17 cellular contexts compared by ENCODE assay signal in genomic region chr20:54251093-54251492, GRCh38. TPM values are rescaled to one million over a fixed set of nuclear protein-coding genes. Genes with fewer than 3 reads are reported as not detected.
DNase-seq lines count a peak whose midpoint lies in the region; ATAC-seq and TF ChIP-seq lines count a peak whose summit lies in the region.
"Had no signal": no experiment of that assay in that cellular context is flagged by ENCODE, and none has a peak within 500 bp of the region (broad histone marks: within the 10 kb centered on the region; RNA-seq: fewer than 3 reads in every experiment).

No MANE protein-coding gene starts in this region.

- peaks cover 32% of the 10 kb centered on the region for H3F3A ChIP-seq in SK-N-SH (replicated peaks; ENCODE audit: insufficient read depth)

- H3K27me3 ChIP-seq in SK-N-SH (ENCODE audit: insufficient read depth) (no peaks in the 10 kb centered on the region), osteoblast (ENCODE audit: insufficient read depth, low read length) (no peaks in the 10 kb centered on the region)
- H3K27me3 ChIP-seq: MG63 had no signal

- no peak for TF ChIP-seq RAD21 in SK-N-SH (IDR thresholded peaks at IDR 0.05; ENCODE audit: low read length)

- H3K9me3 ChIP-seq in SK-N-SH (no peaks in the 10 kb centered on the region), osteoblast (ENCODE audit: low read depth, low read length) (no peaks in the 10 kb centered on the region)
- H3K9me3 ChIP-seq: BE2C, MG63 had no signal

- H3K27ac ChIP-seq in SK-N-SH (ENCODE audit: low read depth in 2 of 2, low read length in 1 of 2) (no peak overlapping the region), osteoblast (ENCODE audit: low read depth, low read length) (no peak overlapping the region)

- WGBS in SK-N-SH (ENCODE audit: low lambda C conversion rate) = 47% methylated on average over 3 of the region's 3 CpGs

- POLR2A ChIA-PET in SK-N-SH (lab: Yijun Ruan, JAX) = no interaction called here

- DNase-seq in SK-N-SH = no peak
- DNase-seq in NCI-H2171 (lab: John Stamatoyannopoulos, UW) = peak; percentile 74
- peak; percentile 75 for DNase-seq in NCI-H82 treated with DMSO at 0.1 percent for 48 hours (lab: John Stamatoyannopoulos, UW; ENCODE audit: unreplicated experiment)
- DNase-seq in osteoblast (ENCODE audit: insufficient read length, low spot score, missing footprints) = peak; percentile 52
- no peak for DNase-seq in EL
- DNase-seq in RKO (ENCODE audit: low spot score) = no peak
- DNase-seq: BE2C, GDM1, MG63, NCI-H1417, NCI-H187 treated with DMSO at 0.1 percent for 48 hours, NCI-H345, NCI-H526 treated with DMSO at 0.1 percent for 48 hours, SIG-M5, T-cell had no signal

- peaks cover 0 to 12% of the 10 kb centered on the region in 2 experiments; a peak in 2 of 4 replicates for H3K4me1 ChIP-seq in SK-N-SH (ENCODE audit: control insufficient read depth in 1 of 2, insufficient read depth in 2 of 2, low read depth in 1 of 2, low read length in 1 of 2)
- peaks cover 15% of the 10 kb centered on the region for H3K4me1 ChIP-seq in osteoblast (ENCODE audit: insufficient read depth, low read length)
- H3K4me1 ChIP-seq: BE2C had no signal

- peak overlapping the region; percentile 64; the same call in 1 of the 2 replicates for H2AFZ ChIP-seq in SK-N-SH (ENCODE audit: low read depth)
- H2AFZ ChIP-seq in osteoblast (ENCODE audit: low read length) = no peak overlapping the region

- H3K4me2 ChIP-seq in SK-N-SH (no peak overlapping the region), osteoblast (ENCODE audit: insufficient read depth, low read length) (no peak overlapping the region)

- TF ChIP-seq EP300 in SK-N-SH (IDR thresholded peaks at IDR 0.05; ENCODE audit: borderline replicate concordance in 1 of 2, low read depth in 1 of 2, low read length in 1 of 2) = no peak

- H3K79me2 ChIP-seq in SK-N-SH (ENCODE audit: insufficient read depth) (no peaks in the 10 kb centered on the region), osteoblast (ENCODE audit: insufficient read depth, low read length) (no peaks in the 10 kb centered on the region)

- H3K9me2 ChIP-seq in SK-N-SH = no peaks in the 10 kb centered on the region

- H3K36me3 ChIP-seq in SK-N-SH (replicated peaks in 1 of 2; ENCODE audit: control insufficient read depth in 1 of 2, insufficient read depth in 2 of 2, low read length in 1 of 2) (no peaks in the 10 kb centered on the region), osteoblast (ENCODE audit: insufficient read depth, low read length) (no peaks in the 10 kb centered on the region)
- H3K36me3 ChIP-seq: BE2C, MG63 had no signal

- H4K20me1 ChIP-seq in SK-N-SH (ENCODE audit: insufficient read depth) (no peaks in the 10 kb centered on the region), osteoblast (ENCODE audit: insufficient read depth, low read length) (no peaks in the 10 kb centered on the region)

- TF ChIP-seq CTCF in SK-N-SH (IDR thresholded peaks at IDR 0.05) (no peak), osteoblast (IDR thresholded peaks at IDR 0.05; ENCODE audit: extremely low read depth, low read depth, low read length) (no peak)

- H3K4me3 ChIP-seq in SK-N-SH (ENCODE audit: low read depth in 2 of 2, low read length in 1 of 2) (no peak overlapping the region), osteoblast (ENCODE audit: insufficient read depth, low read length) (no peak overlapping the region)
- H3K4me3 ChIP-seq: MG63 had no signal

- no peak overlapping the region for H3K9ac ChIP-seq in SK-N-SH

- CTCF ChIA-PET in SK-N-SH (lab: Yijun Ruan, JAX) = interaction anchor here (0.7 kb wide), 1 partner anchor 1937 kb away, joined by 3 read pairs; no protein-coding TSS in a partner anchor

- ATAC-seq in SK-N-SH treated with all-trans-retinoic acid at 6 μM for 48 hours (no peak), GM18858 (IDR thresholded peaks at IDR 0.05; ENCODE audit: unreplicated experiment) (no peak)
- ATAC-seq: T-cell had no signal

TF ChIP-seq in SK-N-SH, 30 proteins besides CTCF, POLR2A, EP300 and RAD21 (continues in another document):
- no peak for TF ChIP-seq GATA2 (CRISPR knock-in tag; IDR thresholded peaks at IDR 0.05)
- TF ChIP-seq SMC3 (IDR thresholded peaks at IDR 0.05; ENCODE audit: low read depth, low read length) = no peak
- TF ChIP-seq FOSL2 (IDR thresholded peaks at IDR 0.05; ENCODE audit: borderline replicate concordance, low read depth) = no peak
- no peak for TF ChIP-seq USF1 (IDR thresholded peaks at IDR 0.05; ENCODE audit: borderline replicate concordance, low read depth)
- no peak for TF ChIP-seq ELF1 (IDR thresholded peaks at IDR 0.05)
- TF ChIP-seq USF2 (IDR thresholded peaks at IDR 0.05; ENCODE audit: borderline replicate concordance, low read depth, low read length) = no peak
- no peak for TF ChIP-seq MAX (IDR thresholded peaks at IDR 0.05; ENCODE audit: low read depth)
- no peak for TF ChIP-seq SIN3A (IDR thresholded peaks at IDR 0.05; ENCODE audit: borderline replicate concordance, low read depth, low read length)
- no peak for TF ChIP-seq YY1 (IDR thresholded peaks at IDR 0.05; ENCODE audit: low read depth)
- TF ChIP-seq EZH2phosphoT487 (IDR thresholded peaks at IDR 0.05; ENCODE audit: borderline replicate concordance, low read depth) = no peak
- TF ChIP-seq RCOR1 (IDR thresholded peaks at IDR 0.05; ENCODE audit: low read length) = no peak
- no peak for TF ChIP-seq GABPA (IDR thresholded peaks at IDR 0.05; ENCODE audit: low read depth)
- no peak for TF ChIP-seq NFIC (IDR thresholded peaks at IDR 0.05; ENCODE audit: borderline replicate concordance)
- no peak for TF ChIP-seq RXRA (IDR thresholded peaks at IDR 0.05; ENCODE audit: borderline replicate concordance, low read depth)
- no peak for TF ChIP-seq CHD2 (IDR thresholded peaks at IDR 0.05; ENCODE audit: low read length, partially characterized antibody)

TF ChIP-seq in SK-N-SH treated with all-trans-retinoic acid at 6 μM for 48 hours, 23 proteins besides CTCF, POLR2A, EP300 and RAD21:
- TF ChIP-seq GLIS3 (CRISPR knock-in tag; IDR thresholded peaks at IDR 0.05) (no peak), PPARA (CRISPR knock-in tag; IDR thresholded peaks at IDR 0.05; ENCODE audit: borderline replicate concordance) (no peak), ZFP3 (CRISPR knock-in tag; IDR thresholded peaks at IDR 0.05) (no peak), ZFP30 (CRISPR knock-in tag; IDR thresholded peaks at IDR 0.05) (no peak)

RNA-seq across cellular contexts. Expression of gene PFDN4, which starts 43.2 kb away (rescaled TPM):
- 44.0 and 51.4 TPM in 2 replicates for polyA plus RNA-seq in SK-N-SH (2012; rRNA removed)
- 76.2 and 158 TPM in 2 replicates for polyA plus RNA-seq in SK-N-SH (2012; cell fraction: cytosol; rRNA removed)
- polyA plus RNA-seq in SK-N-SH (2012; cell fraction: nucleus; rRNA removed) = 6.7 and 19.2 TPM in 2 replicates
- 93.0 and 95.2 TPM in 2 replicates for total RNA-seq in osteoblast

Comparison
In these comparisons a context has a peak if more than half of its experiments do, and no peak if none do; other contexts are left out.
1. DNase-seq: peak in NCI-H2171 (single experiment), NCI-H82 treated with DMSO at 0.1 percent for 48 hours (single experiment) and osteoblast (single experiment); none in SK-N-SH (single experiment), EL (single experiment) and RKO (single experiment).